ENCODE assay signal across 1 cellular context in the genomic region with DNA sequence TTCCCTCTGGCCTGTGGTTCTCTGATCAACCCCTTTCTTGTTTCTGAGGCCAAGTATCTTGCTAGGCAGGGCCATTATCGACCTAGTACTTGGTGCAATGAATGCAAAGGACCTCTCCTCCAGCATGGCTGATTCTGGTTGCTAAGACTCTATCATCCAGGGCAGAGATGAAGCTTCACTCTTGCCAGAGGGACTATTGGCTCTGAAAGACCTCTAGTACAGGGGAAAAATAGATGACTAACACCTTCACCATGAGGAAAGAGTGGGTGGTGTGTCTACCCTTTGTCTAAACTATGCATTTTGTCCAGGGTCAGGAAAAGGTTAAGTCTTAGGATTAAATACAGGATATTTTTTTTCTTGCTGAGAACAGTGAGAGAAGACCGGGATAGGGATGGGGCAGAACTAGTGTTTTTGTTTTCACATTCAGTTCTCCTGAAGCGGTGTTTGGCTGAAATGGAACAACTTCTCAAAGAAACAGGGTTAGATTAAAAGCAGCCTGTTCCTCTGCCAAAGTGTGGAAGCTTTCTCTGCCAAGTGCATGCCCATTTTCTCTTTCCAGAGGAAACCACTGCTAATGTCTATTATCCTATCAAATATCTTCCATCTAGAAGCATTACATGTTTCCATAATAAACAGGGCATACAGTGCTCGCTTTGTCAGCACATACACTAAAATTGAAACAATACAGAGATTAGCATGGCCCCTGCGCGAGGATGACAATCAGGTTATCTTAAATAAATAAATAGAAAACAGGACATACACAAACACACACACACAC.
TF ChIP-seq lines count a peak whose summit lies in the region.

No MANE protein-coding gene starts in this region.

TF ChIP-seq in HCT116, 20 proteins besides CTCF, POLR2A, EP300 and RAD21 (continued from another document):
- no peak for TF ChIP-seq REST (IDR thresholded peaks at IDR 0.05; ENCODE audit: low read depth)
- TF ChIP-seq EGR1 (IDR thresholded peaks at IDR 0.05; ENCODE audit: low read depth), result no peak
- TF ChIP-seq POLR2AphosphoS5 (IDR thresholded peaks at IDR 0.05; ENCODE audit: low read depth, low read length), result peak; percentile 21; the same call in 1 of the 2 replicates
